Comparison of ENCODE assay signal across 21 cellular contexts in genomic region chr12:91609283-91609682, GRCh38.
DNase-seq lines count a peak whose midpoint lies in the region; ATAC-seq lines count a peak whose summit lies in the region.
"Had no signal": no experiment of that assay in that cellular context is flagged by ENCODE, and none has a peak within 500 bp of the region (broad histone marks: within the 10 kb centered on the region; RNA-seq: fewer than 3 reads in every experiment).

No MANE protein-coding gene starts in this region.

- H3K4me3 ChIP-seq in neuronal stem cell (ENCODE audit: low read length in 2 of 2): no peak overlapping the region
- H3K4me3 ChIP-seq: Peyer's patch had no signal

- H3K27me3 ChIP-seq in neuronal stem cell (ENCODE audit: control insufficient read depth in 3 of 3, insufficient read depth in 3 of 3, low read depth in 1 of 3, low read length in 3 of 3): no peaks in the 10 kb centered on the region
- H3K27me3 ChIP-seq: Peyer's patch had no signal

- no peak overlapping the region for H3K4ac ChIP-seq in neuronal stem cell (ENCODE audit: low read length)

- no peak overlapping the region for H3K4me3 Mint-ChIP-seq in activated naive CD4-positive, alpha-beta T cell treated with anti-CD3 and anti-CD28 coated beads for 36 hours
- no peak overlapping the region for H3K4me3 Mint-ChIP-seq in central memory CD8-positive, alpha-beta T cell
- H3K4me3 Mint-ChIP-seq: CD8-positive, alpha-beta memory T cell had no signal

- no peak overlapping the region for H4K91ac ChIP-seq in neuronal stem cell (ENCODE audit: low read depth, low read length, poor library complexity)

- H4K8ac ChIP-seq in neuronal stem cell (ENCODE audit: low read depth, low read length): no peak overlapping the region

- no peak overlapping the region for H3K14ac ChIP-seq in neuronal stem cell (ENCODE audit: low read length)

- H3K4me1 Mint-ChIP-seq in activated naive CD4-positive, alpha-beta T cell treated with anti-CD3 and anti-CD28 coated beads for 36 hours (ENCODE audit: low read depth): peaks cover 14% of the 10 kb centered on the region
- H3K4me1 Mint-ChIP-seq in central memory CD8-positive, alpha-beta T cell: no peaks in the 10 kb centered on the region

- DNase-seq in activated naive CD4-positive, alpha-beta T cell treated with anti-CD3 and anti-CD28 coated beads for 36 hours: peak; percentile 22
- DNase-seq in activated naive CD4-positive, alpha-beta T cell (lab: John Stamatoyannopoulos, UW): no peak
- peak; percentile 11 for DNase-seq in NCI-H146 treated with DMSO at 0.1 percent for 48 hours (lab: John Stamatoyannopoulos, UW; ENCODE audit: unreplicated experiment)
- no peak for DNase-seq in central memory CD8-positive, alpha-beta T cell (ENCODE audit: low spot score in 2 of 2)
- no peak for DNase-seq in neuronal stem cell (ENCODE audit: low spot score)
- no peak for DNase-seq in HuH-7 (ENCODE audit: low spot score)
- DNase-seq: Calu3; CD8-positive, alpha-beta memory T cell; DMS153; H7; MM.1S; NCI-H1048; NCI-H1436; NCI-H2029; NCI-H345; NCI-H524; NCI-H82; Peyer's patch had no signal

- H2BK12ac ChIP-seq in neuronal stem cell (ENCODE audit: low read length): no peak overlapping the region

- H3K4me2 ChIP-seq in neuronal stem cell (ENCODE audit: insufficient read depth, low read length, poor library complexity, severe bottlenecking): no peak overlapping the region

- H2BK120ac ChIP-seq in neuronal stem cell (ENCODE audit: low read depth, low read length): no peak overlapping the region

- H3K79me1 ChIP-seq in neuronal stem cell (ENCODE audit: low read depth, low read length): no peaks in the 10 kb centered on the region

- H3K18ac ChIP-seq in neuronal stem cell (ENCODE audit: low read length): no peak overlapping the region

- no peak overlapping the region for H2BK15ac ChIP-seq in neuronal stem cell (ENCODE audit: low read length)

- H3K23ac ChIP-seq in neuronal stem cell (ENCODE audit: low read depth, low read length, poor library complexity): no peak overlapping the region

- no peaks in the 10 kb centered on the region for H3K9me3 ChIP-seq in neuronal stem cell (replicated peaks in 1 of 2; ENCODE audit: control insufficient read depth in 2 of 2, insufficient read depth in 1 of 2, low read depth in 1 of 2, low read length in 2 of 2)
- H3K9me3 ChIP-seq: Peyer's patch had no signal

- H2AFZ ChIP-seq in neuronal stem cell (ENCODE audit: low read length): peak overlapping the region; percentile 62

- intact Hi-C loops in activated naive CD4-positive, alpha-beta T cell treated with anti-CD3 and anti-CD28 coated beads for 36 hours (cut with micrococcal nuclease): no loop called here

- CTCF ChIA-PET in activated naive CD4-positive, alpha-beta T cell treated with anti-CD3 and anti-CD28 coated beads for 36 hours (lab: Charles Lee): no interaction called here

- no peak overlapping the region for H3K27ac ChIP-seq in neuronal stem cell (replicated peaks; ENCODE audit: low read length)
- H3K27ac ChIP-seq: C4-2B, Peyer's patch had no signal

- no peak overlapping the region for H3K9ac ChIP-seq in neuronal stem cell (ENCODE audit: low read depth, low read length, poor library complexity)

- no peak for ATAC-seq in central memory CD8-positive, alpha-beta T cell (replicated peaks; ENCODE audit: extremely low read depth, poor library complexity, severe bottlenecking)
- no peak for ATAC-seq in GM19452 (IDR thresholded peaks at IDR 0.05; ENCODE audit: unreplicated experiment)
- ATAC-seq in HG02938 (IDR thresholded peaks at IDR 0.05; ENCODE audit: unreplicated experiment): no peak

- H3K9me3 Mint-ChIP-seq in activated naive CD4-positive, alpha-beta T cell treated with anti-CD3 and anti-CD28 coated beads for 36 hours: no peaks in the 10 kb centered on the region
- no peaks in the 10 kb centered on the region for H3K9me3 Mint-ChIP-seq in central memory CD8-positive, alpha-beta T cell
- H3K9me3 Mint-ChIP-seq: CD8-positive, alpha-beta memory T cell had no signal

- no peak overlapping the region for H2BK5ac ChIP-seq in neuronal stem cell (ENCODE audit: low read length)

- no peaks in the 10 kb centered on the region for H3K36me3 Mint-ChIP-seq in activated naive CD4-positive, alpha-beta T cell treated with anti-CD3 and anti-CD28 coated beads for 36 hours (ENCODE audit: low read depth)
- no peaks in the 10 kb centered on the region for H3K36me3 Mint-ChIP-seq in central memory CD8-positive, alpha-beta T cell (ENCODE audit: insufficient read depth)
- H3K36me3 Mint-ChIP-seq: CD8-positive, alpha-beta memory T cell had no signal

- WGBS in neuronal stem cell (ENCODE audit: extremely low coverage in 2 of 2, insufficient read length in 2 of 2, insufficient replicate concordance in 1 of 2), 2 donors: no CpG with 5 or more reads among the region's 1 CpG

- H3K27ac Mint-ChIP-seq in activated naive CD4-positive, alpha-beta T cell treated with anti-CD3 and anti-CD28 coated beads for 36 hours: no peak overlapping the region
- peak overlapping the region; percentile 20 for H3K27ac Mint-ChIP-seq in central memory CD8-positive, alpha-beta T cell (ENCODE audit: low read depth)

- H3K36me3 ChIP-seq in neuronal stem cell (replicated peaks in 1 of 2; ENCODE audit: control insufficient read depth in 2 of 2, insufficient read depth in 2 of 2, low read length in 2 of 2): no peaks in the 10 kb centered on the region
- H3K36me3 ChIP-seq: Peyer's patch had no signal

- H3K27me3 Mint-ChIP-seq in activated naive CD4-positive, alpha-beta T cell treated with anti-CD3 and anti-CD28 coated beads for 36 hours (ENCODE audit: low read depth): no peaks in the 10 kb centered on the region
- peaks cover 9% of the 10 kb centered on the region for H3K27me3 Mint-ChIP-seq in central memory CD8-positive, alpha-beta T cell

- H3K4me1 ChIP-seq in neuronal stem cell (ENCODE audit: control insufficient read depth in 2 of 2, insufficient read depth in 1 of 2, low read depth in 1 of 2, low read length in 2 of 2): peaks cover 3 to 5% of the 10 kb centered on the region in 2 donors
- H3K4me1 ChIP-seq: Peyer's patch had no signal

- H2AK5ac ChIP-seq in neuronal stem cell (ENCODE audit: low read depth, low read length): no peak overlapping the region

Comparison
In these comparisons a context has a peak if more than half of its experiments do, and no peak if none do; other contexts are left out.
1. DNase-seq: peak in activated naive CD4-positive, alpha-beta T cell treated with anti-CD3 and anti-CD28 coated beads for 36 hours (single experiment) and NCI-H146 treated with DMSO at 0.1 percent for 48 hours (single experiment); none in activated naive CD4-positive, alpha-beta T cell (0 of 4), central memory CD8-positive, alpha-beta T cell (0 of 2), neuronal stem cell (single experiment) and HuH-7 (single experiment).